ENCODE assay signal across 15 cellular contexts in genomic region chr4:73080789-73081188, GRCh38. TPM values are rescaled to one million over a fixed set of nuclear protein-coding genes. Genes with fewer than 3 reads are reported as not detected.
DNase-seq lines count a peak whose midpoint lies in the region; ATAC-seq, FAIRE-seq and TF ChIP-seq lines count a peak whose summit lies in the region.
"Had no signal": no experiment of that assay in that cellular context is flagged by ENCODE, and none has a peak within 500 bp of the region (broad histone marks: within the 10 kb centered on the region; RNA-seq: fewer than 3 reads in every experiment).

No MANE protein-coding gene starts in this region.

- POLR2A ChIA-PET in CD4-positive, alpha-beta memory T cell (lab: Charles Lee; ENCODE audit: partially characterized antibody): interaction anchor here (1.2 to 2.7 kb wide), 2 partner anchors 11 to 179 kb away, joined by 3 to 17 read pairs; partner anchors contain the start of gene COX18

- H3K4me1 Mint-ChIP-seq in CD4-positive, alpha-beta memory T cell: peaks cover 8 to 12% (median 10%) of the 10 kb centered on the region in 4 donors
- peaks cover 10% of the 10 kb centered on the region for H3K4me1 Mint-ChIP-seq in activated naive CD8-positive, alpha-beta T cell (ENCODE audit: low read depth)
- H3K4me1 Mint-ChIP-seq in mesothelial cell of epicardium: no peaks in the 10 kb centered on the region
- H3K4me1 Mint-ChIP-seq: H9, neural progenitor cell had no signal

- ATAC-seq in GM21529 (IDR thresholded peaks at IDR 0.05; ENCODE audit: unreplicated experiment) (peak; percentile 66), mucosa of descending colon (no peak)

- FAIRE-seq in D721Med (lab: Jason Lieb, UNC): no peak

- no peak for DNase-seq in CD4-positive, alpha-beta memory T cell
- DNase-seq in mesothelial cell of epicardium (ENCODE audit: low spot score in 2 of 2, unreplicated experiment in 2 of 2) (no peak), D721Med (ENCODE audit: insufficient read length, low spot score) (no peak), ecto neural progenitor cell (ENCODE audit: low spot score) (no peak), mucosa of descending colon (no peak)
- DNase-seq: activated CD8-positive, alpha-beta memory T cell treated with anti-CD3 and anti-CD28 coated beads for 24 hours; GDM1; H9; stomach; T-helper 9 cell had no signal

- no peak overlapping the region for H3K27ac ChIP-seq in CD4-positive, alpha-beta memory T cell (ENCODE audit: low read depth, low read length)
- H3K27ac ChIP-seq: neural progenitor cell, RWPE1 had no signal

- intact Hi-C loops in CD4-positive, alpha-beta memory T cell (cut with micrococcal nuclease): no loop called here
- intact Hi-C loops in mucosa of descending colon (cut with DNase I, micrococcal nuclease): no loop called here

- no peak overlapping the region for H3K4me3 Mint-ChIP-seq in CD4-positive, alpha-beta memory T cell
- H3K4me3 Mint-ChIP-seq in activated naive CD8-positive, alpha-beta T cell: no peak overlapping the region
- no peak overlapping the region for H3K4me3 Mint-ChIP-seq in mesothelial cell of epicardium
- H3K4me3 Mint-ChIP-seq: H9, neural progenitor cell had no signal

- peak overlapping the region; percentile 20 to 90 (median 42) for H3K27ac Mint-ChIP-seq in CD4-positive, alpha-beta memory T cell
- peak overlapping the region; percentile 52 for H3K27ac Mint-ChIP-seq in activated naive CD8-positive, alpha-beta T cell
- peak overlapping the region; percentile 44 for H3K27ac Mint-ChIP-seq in mesothelial cell of epicardium
- H3K27ac Mint-ChIP-seq: neural progenitor cell had no signal

- H3K9me3 ChIP-seq in CD4-positive, alpha-beta memory T cell (ENCODE audit: control insufficient read depth in 1 of 2, low read length in 2 of 2): no peaks in the 10 kb centered on the region
- no peaks in the 10 kb centered on the region for H3K9me3 ChIP-seq in mucosa of descending colon
- H3K9me3 ChIP-seq: stomach had no signal

- no peaks in the 10 kb centered on the region for H3K27me3 Mint-ChIP-seq in CD4-positive, alpha-beta memory T cell
- no peaks in the 10 kb centered on the region for H3K27me3 Mint-ChIP-seq in activated naive CD8-positive, alpha-beta T cell
- no peaks in the 10 kb centered on the region for H3K27me3 Mint-ChIP-seq in mesothelial cell of epicardium (ENCODE audit: low read depth)

- peaks cover 37 to 54% of the 10 kb centered on the region in 2 donors for H3K36me3 Mint-ChIP-seq in CD4-positive, alpha-beta memory T cell
- H3K36me3 Mint-ChIP-seq in activated naive CD8-positive, alpha-beta T cell: peaks cover 10% of the 10 kb centered on the region
- H3K36me3 Mint-ChIP-seq in mesothelial cell of epicardium: peaks cover 41% of the 10 kb centered on the region

- no peaks in the 10 kb centered on the region for H3K27me3 ChIP-seq in CD4-positive, alpha-beta memory T cell (ENCODE audit: insufficient read depth, low read length)
- H3K27me3 ChIP-seq: neural progenitor cell, stomach had no signal

- H3K4me1 ChIP-seq in CD4-positive, alpha-beta memory T cell (ENCODE audit: insufficient read depth, low read length): no peaks in the 10 kb centered on the region
- no peaks in the 10 kb centered on the region for H3K4me1 ChIP-seq in mucosa of descending colon (ENCODE audit: low read depth)
- H3K4me1 ChIP-seq: neural progenitor cell had no signal

- TF ChIP-seq CTCF in mesothelial cell of epicardium (IDR thresholded peaks at IDR 0.05; ENCODE audit: unreplicated experiment) (no peak), D721Med (IDR thresholded peaks at IDR 0.05; ENCODE audit: insufficient read depth, missing control alignments) (no peak), mucosa of descending colon (IDR thresholded peaks at IDR 0.05) (no peak)

- H3K4me3 ChIP-seq in CD4-positive, alpha-beta memory T cell (ENCODE audit: low read length in 2 of 2): no peak overlapping the region
- no peak overlapping the region for H3K4me3 ChIP-seq in mucosa of descending colon
- H3K4me3 ChIP-seq: coronary artery, neural progenitor cell, stomach had no signal

- no peaks in the 10 kb centered on the region for H3K9me3 Mint-ChIP-seq in CD4-positive, alpha-beta memory T cell
- no peaks in the 10 kb centered on the region for H3K9me3 Mint-ChIP-seq in activated naive CD8-positive, alpha-beta T cell (ENCODE audit: low read depth)
- no peaks in the 10 kb centered on the region for H3K9me3 Mint-ChIP-seq in mesothelial cell of epicardium
- H3K9me3 Mint-ChIP-seq: H9, neural progenitor cell had no signal

- H3K36me3 ChIP-seq in CD4-positive, alpha-beta memory T cell (ENCODE audit: insufficient read depth, low read length): peaks cover 14% of the 10 kb centered on the region
- peaks cover 11% of the 10 kb centered on the region for H3K36me3 ChIP-seq in mucosa of descending colon (ENCODE audit: low read depth)

- CTCF ChIA-PET in CD4-positive, alpha-beta memory T cell (lab: Charles Lee; ENCODE audit: partially characterized antibody): no interaction called here

RNA-seq across cellular contexts. Expression of gene COX18, which starts 11.3 kb away (rescaled TPM):
- total RNA-seq in CD4-positive, alpha-beta memory T cell: 10 to 100 TPM; 14.4 to 14.6 TPM
- 1 to 10 TPM; 4.4 to 5.3 TPM for polyA plus RNA-seq in CD4-positive, alpha-beta memory T cell
- 17.7 to 18.3 TPM (median 17.8 TPM) in 3 replicates for total RNA-seq in mesothelial cell of epicardium
- 10 to 100 TPM; 12.2 to 17.8 (median 14.2) TPM for total RNA-seq in mucosa of descending colon
